In genomic region chrX:57135287-57135686, GRCh38 we compare ENCODE assay signal across 29 cellular contexts. TPM values are rescaled to one million over a fixed set of nuclear protein-coding genes. Genes with fewer than 3 reads are reported as not detected.
"Had no signal": no experiment of that assay in that cellular context is flagged by ENCODE, and none has a peak within 500 bp of the region (broad histone marks: within the 10 kb centered on the region; RNA-seq: fewer than 3 reads in every experiment).

No MANE protein-coding gene starts in this region.

- H3K27ac ChIP-seq: colonic mucosa, epithelial cell of prostate, esophagus squamous epithelium, gastrocnemius medialis, heart right ventricle, left lung, lower lobe of right lung had no signal

- H3K36me3 Mint-ChIP-seq: naive B cell had no signal

- H3K27me3 ChIP-seq: colonic mucosa, esophagus squamous epithelium, gastrocnemius medialis, left lung had no signal

- H3K4me3 ChIP-seq: colonic mucosa, esophagus squamous epithelium, gastrocnemius medialis, heart right ventricle, left lung, lower lobe of right lung, mucosa of descending colon had no signal

- H3K27ac Mint-ChIP-seq: dendritic cell treated with granulocyte-macrophage colony-stimulating factor and Interleukin-4, amounts not matched to agents 40 ng/mL and 50 ng/mL, for 4 days; effector memory CD8-positive, alpha-beta T cell; endodermal cell; mesothelial cell of epicardium had no signal

- H3K4me3 Mint-ChIP-seq: dendritic cell treated with granulocyte-macrophage colony-stimulating factor and Interleukin-4, amounts not matched to agents 40 ng/mL and 50 ng/mL, for 4 days; effector memory CD8-positive, alpha-beta T cell; endodermal cell; mesothelial cell of epicardium; naive B cell; naive thymus-derived CD8-positive, alpha-beta T cell had no signal

- H3K4me1 Mint-ChIP-seq: naive B cell; naive thymus-derived CD8-positive, alpha-beta T cell had no signal

- H3K36me3 ChIP-seq: colonic mucosa, esophagus squamous epithelium, gastrocnemius medialis, heart right ventricle, left lung, lower lobe of right lung had no signal

- DNase-seq: colonic mucosa; cortex of kidney; effector CD8-positive, alpha-beta T cell; effector memory CD8-positive, alpha-beta T cell; endodermal cell; erythroblast; esophagus squamous epithelium; foreskin melanocyte; gastrocnemius medialis; glutamatergic neuron; head of caudate nucleus; heart right ventricle; hippocampal formation; left cardiac atrium; left lung; left ventricle myocardium superior; lower lobe of right lung; mucosa of descending colon; naive B cell; naive thymus-derived CD8-positive, alpha-beta T cell had no signal

- H3K9me3 ChIP-seq: colonic mucosa, esophagus squamous epithelium, gastrocnemius medialis, heart right ventricle, left lung, lower lobe of right lung, mucosa of descending colon had no signal

- H3K27me3 Mint-ChIP-seq: effector memory CD8-positive, alpha-beta T cell; naive thymus-derived CD8-positive, alpha-beta T cell had no signal

- H3K9me3 Mint-ChIP-seq: naive thymus-derived CD8-positive, alpha-beta T cell had no signal

- ATAC-seq: effector memory CD8-positive, alpha-beta T cell; gastrocnemius medialis; heart right ventricle; left cardiac atrium; left lung; left ventricle myocardium superior; lower lobe of right lung; naive thymus-derived CD8-positive, alpha-beta T cell had no signal

- H3K4me1 ChIP-seq: colonic mucosa, gastrocnemius medialis, heart right ventricle, left lung, lower lobe of right lung had no signal

- FAIRE-seq: endometrium, islet of Langerhans, keratinocyte had no signal

RNA-seq across cellular contexts. Expression of gene SPIN2A, which starts 1.9 kb away (rescaled TPM):
- total RNA-seq: esophagus mucosa, gastrocnemius medialis, glomerular endothelial cell, kidney epithelial cell had no signal
- polyA plus RNA-seq: naive thymus-derived CD8-positive, alpha-beta T cell had no signal
